In the genomic region with DNA sequence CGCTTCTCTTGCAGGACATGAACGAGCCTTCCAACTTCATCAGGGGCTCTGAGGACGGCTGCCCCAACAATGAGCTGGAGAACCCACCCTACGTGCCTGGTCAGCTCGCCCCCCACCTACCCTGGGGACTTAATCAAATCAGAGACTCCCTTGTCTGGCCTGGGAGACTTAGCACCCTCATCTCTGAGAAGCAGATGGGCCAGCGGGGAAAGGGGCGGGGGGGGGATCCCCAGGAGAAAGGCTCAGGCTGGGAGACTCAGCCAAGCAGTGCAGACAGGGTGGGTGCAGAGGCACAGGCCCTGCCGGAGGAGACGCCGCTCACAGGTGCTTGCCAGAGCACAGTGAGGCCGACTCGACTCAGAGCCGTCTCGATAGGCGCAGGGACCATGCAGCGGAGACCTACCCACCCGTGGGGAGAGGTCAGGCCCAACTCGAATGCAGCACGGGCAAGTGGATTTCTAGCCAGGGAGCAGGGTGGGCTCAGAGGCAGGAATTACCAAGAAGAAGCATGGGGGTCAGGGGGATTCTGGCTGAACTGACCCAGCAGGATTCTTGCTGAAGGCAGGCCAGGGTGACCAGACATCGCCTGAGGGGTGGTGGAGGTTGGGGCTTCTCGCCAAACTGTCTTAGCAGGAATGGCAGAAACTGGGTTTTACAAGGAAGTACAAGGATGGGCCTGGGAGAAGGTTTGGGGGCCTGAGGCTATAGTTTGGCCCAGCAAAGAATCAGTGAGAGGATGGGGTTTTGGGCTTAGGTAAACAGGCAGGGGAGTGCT, we compare ENCODE assay signal across 20 cellular contexts. TPM values are rescaled to one million over a fixed set of nuclear protein-coding genes. Genes with fewer than 3 reads are reported as not detected.
"Had no signal": no experiment of that assay in that cellular context is flagged by ENCODE, and none has a peak within 500 bp of the region (broad histone marks: within the 10 kb centered on the region; RNA-seq: fewer than 3 reads in every experiment).

No MANE protein-coding gene starts in this region.

- H3K27ac Mint-ChIP-seq: activated CD8-positive, alpha-beta memory T cell treated with anti-CD3 and anti-CD28 coated beads, Interleukin-2, amount 10 ng/mL, durations not matched to agents 7 days and 5 days; activated naive CD8-positive, alpha-beta T cell; stimulated activated effector memory CD8-positive, alpha-beta T cell treated with anti-CD3 and anti-CD28 coated beads, Interleukin-12 subunit alpha, Interleukin-12 subunit beta, amount 100 ng/mL, for 72 hours had no signal

- H3K27ac ChIP-seq: esophagus muscularis mucosa, left lung, sigmoid colon, tibial artery, vagina had no signal

- ATAC-seq: activated CD4-positive, CD25-positive, alpha-beta regulatory T cell treated with anti-CD3 and anti-CD28 coated beads, Interleukin-2, amount 50 U/mL, for 24 hours; left lung had no signal

- H3K9me3 Mint-ChIP-seq: stimulated activated effector memory CD8-positive, alpha-beta T cell treated with anti-CD3 and anti-CD28 coated beads, Interleukin-12 subunit alpha, Interleukin-12 subunit beta, amount 100 ng/mL, for 72 hours had no signal

- H3K36me3 Mint-ChIP-seq: activated CD8-positive, alpha-beta memory T cell treated with anti-CD3 and anti-CD28 coated beads, Interleukin-2, amount 10 ng/mL, durations not matched to agents 7 days and 5 days; activated naive CD8-positive, alpha-beta T cell; stimulated activated effector memory CD8-positive, alpha-beta T cell treated with anti-CD3 and anti-CD28 coated beads, Interleukin-12 subunit alpha, Interleukin-12 subunit beta, amount 100 ng/mL, for 72 hours had no signal

- FAIRE-seq: colon, keratinocyte had no signal

- H3K27me3 ChIP-seq: esophagus muscularis mucosa, left lung, sigmoid colon, tibial artery, vagina had no signal

- H3K4me1 Mint-ChIP-seq: activated CD8-positive, alpha-beta memory T cell treated with anti-CD3 and anti-CD28 coated beads, Interleukin-2, amount 10 ng/mL, durations not matched to agents 7 days and 5 days had no signal

- DNase-seq: activated CD4-positive, alpha-beta T cell treated with anti-CD3 and anti-CD28 coated beads, Interleukin-2, amount 50 U/mL, for 1 hour; activated CD8-positive, alpha-beta memory T cell treated with anti-CD3 and anti-CD28 coated beads, Interleukin-2, amount 10 ng/mL, durations not matched to agents 7 days and 5 days; activated gamma-delta T cell treated with Interleukin-2 at 50 U/mL for 16 hours; activated T-cell treated with anti-CD3 and anti-CD28 coated beads, Interleukin-2, amount 50 U/mL, for 48 hours; amniotic stem cell; left lung; mesenchymal stem cell; sigmoid colon; stimulated activated CD4-positive, alpha-beta T cell treated with anti-CD3 and anti-CD28 coated beads, Interleukin-1b, Interleukin-23, amount 100 ng/mL, for 48 hours had no signal

- H3K27me3 Mint-ChIP-seq: activated CD8-positive, alpha-beta memory T cell treated with anti-CD3 and anti-CD28 coated beads, Interleukin-2, amount 10 ng/mL, durations not matched to agents 7 days and 5 days; activated naive CD8-positive, alpha-beta T cell had no signal

- H3K4me1 ChIP-seq: left lung, sigmoid colon, tibial artery had no signal

- H3K4me3 Mint-ChIP-seq: activated CD8-positive, alpha-beta memory T cell treated with anti-CD3 and anti-CD28 coated beads, Interleukin-2, amount 10 ng/mL, durations not matched to agents 7 days and 5 days; activated naive CD8-positive, alpha-beta T cell; nephron; stimulated activated effector memory CD8-positive, alpha-beta T cell treated with anti-CD3 and anti-CD28 coated beads, Interleukin-12 subunit alpha, Interleukin-12 subunit beta, amount 100 ng/mL, for 72 hours had no signal

- H3K4me3 ChIP-seq: esophagus muscularis mucosa, left lung, sigmoid colon, tibial artery, vagina had no signal

- H3K9me3 ChIP-seq: esophagus muscularis mucosa, left lung, sigmoid colon, tibial artery, vagina had no signal

RNA-seq across cellular contexts. Expression of gene CARD14, which starts 58.7 kb away (rescaled TPM):
- total RNA-seq: activated CD8-positive, alpha-beta memory T cell treated with anti-CD3 and anti-CD28 coated beads, Interleukin-2, amount 10 ng/mL, durations not matched to agents 7 days and 5 days; cardiac septum; pulmonary artery endothelial cell; sigmoid colon had no signal
